In genomic region chr21:34152500-34152899, GRCh38 we compare ENCODE assay signal across 21 cellular contexts.
A peak's percentile ranks its signal among the peaks of the same experiment; 100 is the strongest.
DNase-seq lines count a peak whose midpoint lies in the region; ATAC-seq and TF ChIP-seq lines count a peak whose summit lies in the region.
"Had no signal": no experiment of that assay in that cellular context is flagged by ENCODE, and none has a peak within 500 bp of the region (broad histone marks: within the 10 kb centered on the region; RNA-seq: fewer than 3 reads in every experiment).

No MANE protein-coding gene starts in this region.

- no peaks in the 10 kb centered on the region for H3K9me3 ChIP-seq in ascending aorta
- H3K9me3 ChIP-seq: MG63 had no signal

- H3K4me3 Mint-ChIP-seq in activated T-cell treated with anti-CD3 and anti-CD28 coated beads, Interleukin-2, amount 50 U/mL, for 72 hours: peak overlapping the region in 1 of 2 donors; percentile 61
- no peak overlapping the region for H3K4me3 Mint-ChIP-seq in activated T-helper 17 cell treated with anti-CD3 and anti-CD28 coated beads, Interleukin-2, amount 50 U/mL, for 72 hours
- H3K4me3 Mint-ChIP-seq in stimulated activated naive CD8-positive, alpha-beta T cell treated with anti-CD3 and anti-CD28 coated beads, Interleukin-15, amount 100 ng/mL, for 72 hours: peak overlapping the region; percentile 8 to 18
- H3K4me3 Mint-ChIP-seq: CD8-positive, alpha-beta memory T cell had no signal

- H3K36me3 Mint-ChIP-seq in activated T-cell treated with anti-CD3 and anti-CD28 coated beads, Interleukin-2, amount 50 U/mL, for 72 hours (ENCODE audit: insufficient read depth in 2 of 2): peaks cover 3 to 21% of the 10 kb centered on the region in 2 donors
- H3K36me3 Mint-ChIP-seq in activated T-helper 17 cell treated with anti-CD3 and anti-CD28 coated beads, Interleukin-2, amount 50 U/mL, for 72 hours (ENCODE audit: low read depth): peaks cover 7% of the 10 kb centered on the region

- DNase-seq in activated T-cell treated with anti-CD3 and anti-CD28 coated beads, Interleukin-2, amount 50 U/mL, for 72 hours: peak in 1 of 2 donors; percentile 33
- DNase-seq in activated T-cell treated with anti-CD3 and anti-CD28 coated beads, Interleukin-2, amount 50 U/mL, for 1 hour: no peak
- DNase-seq in ascending aorta (ENCODE audit: low spot score in 2 of 2): peak in 1 of 2 donors; percentile 53
- peak in 1 of 2 donors; percentile 54 for DNase-seq in stimulated activated naive CD8-positive, alpha-beta T cell treated with anti-CD3 and anti-CD28 coated beads, Interleukin-15, amount 100 ng/mL, for 72 hours
- no peak for DNase-seq in foreskin fibroblast
- no peak for DNase-seq in 8988T
- DNase-seq: ACHN; C1 segment of cervical spinal cord; CD8-positive, alpha-beta memory T cell; DMS53; EL; GOT3; Kasumi-1; MG63; NCI-H1048; NCI-H1436; NCI-H2029; NCI-H2171; NCI-H526 had no signal

- no peaks in the 10 kb centered on the region for H3K36me3 ChIP-seq in ascending aorta

- H3K27ac Mint-ChIP-seq in activated T-cell treated with anti-CD3 and anti-CD28 coated beads, Interleukin-2, amount 50 U/mL, for 72 hours: peak overlapping the region; percentile 36
- H3K27ac Mint-ChIP-seq in activated T-helper 17 cell treated with anti-CD3 and anti-CD28 coated beads, Interleukin-2, amount 50 U/mL, for 72 hours: peak overlapping the region; percentile 36
- peak overlapping the region; percentile 84 to 92 for H3K27ac Mint-ChIP-seq in stimulated activated naive CD8-positive, alpha-beta T cell treated with anti-CD3 and anti-CD28 coated beads, Interleukin-15, amount 100 ng/mL, for 72 hours

- no peaks in the 10 kb centered on the region for H3K27me3 ChIP-seq in ascending aorta
- H3K27me3 ChIP-seq: MG63 had no signal

- no peaks in the 10 kb centered on the region for H3K27me3 Mint-ChIP-seq in activated T-cell treated with anti-CD3 and anti-CD28 coated beads, Interleukin-2, amount 50 U/mL, for 72 hours (ENCODE audit: low read depth)
- H3K27me3 Mint-ChIP-seq in activated T-helper 17 cell treated with anti-CD3 and anti-CD28 coated beads, Interleukin-2, amount 50 U/mL, for 72 hours: no peaks in the 10 kb centered on the region
- no peaks in the 10 kb centered on the region for H3K27me3 Mint-ChIP-seq in stimulated activated naive CD8-positive, alpha-beta T cell treated with anti-CD3 and anti-CD28 coated beads, Interleukin-15, amount 100 ng/mL, for 72 hours

- ATAC-seq in activated T-cell treated with anti-CD3 and anti-CD28 coated beads, Interleukin-2, amount 50 U/mL, for 72 hours (replicated peaks in 1 of 2): peak in 1 of 2 donors; percentile 9
- peak; percentile 53 for ATAC-seq in activated T-helper 17 cell treated with anti-CD3 and anti-CD28 coated beads, Interleukin-2, amount 50 U/mL, for 72 hours (replicated peaks)
- ATAC-seq in stimulated activated naive CD8-positive, alpha-beta T cell treated with anti-CD3 and anti-CD28 coated beads, Interleukin-15, amount 100 ng/mL, for 72 hours: peak; percentile 66
- ATAC-seq: GM12878 had no signal

- peaks cover 53% of the 10 kb centered on the region for H3K4me1 Mint-ChIP-seq in activated T-cell treated with anti-CD3 and anti-CD28 coated beads, Interleukin-2, amount 50 U/mL, for 72 hours (ENCODE audit: low read depth)
- H3K4me1 Mint-ChIP-seq in activated T-helper 17 cell treated with anti-CD3 and anti-CD28 coated beads, Interleukin-2, amount 50 U/mL, for 72 hours: peaks cover 16% of the 10 kb centered on the region
- H3K4me1 Mint-ChIP-seq in stimulated activated naive CD8-positive, alpha-beta T cell treated with anti-CD3 and anti-CD28 coated beads, Interleukin-15, amount 100 ng/mL, for 72 hours: peaks cover 60% of the 10 kb centered on the region

- H3K27ac ChIP-seq in ascending aorta: peak overlapping the region; percentile 46 to 71

- TF ChIP-seq CTCF in ascending aorta (IDR thresholded peaks at IDR 0.05) (no peak), foreskin fibroblast (IDR thresholded peaks at IDR 0.05; ENCODE audit: low read depth, low read length) (no peak)

- peaks cover 5 to 7% of the 10 kb centered on the region in 2 donors for H3K9me3 Mint-ChIP-seq in activated T-cell treated with anti-CD3 and anti-CD28 coated beads, Interleukin-2, amount 50 U/mL, for 72 hours
- peaks cover 5% of the 10 kb centered on the region for H3K9me3 Mint-ChIP-seq in activated T-helper 17 cell treated with anti-CD3 and anti-CD28 coated beads, Interleukin-2, amount 50 U/mL, for 72 hours
- peaks cover 11 to 14% of the 10 kb centered on the region in 2 donors for H3K9me3 Mint-ChIP-seq in stimulated activated naive CD8-positive, alpha-beta T cell treated with anti-CD3 and anti-CD28 coated beads, Interleukin-15, amount 100 ng/mL, for 72 hours

- no peak overlapping the region for H3K4me3 ChIP-seq in ascending aorta
- no peak overlapping the region for H3K4me3 ChIP-seq in foreskin fibroblast (ENCODE audit: low read depth in 1 of 2, low read length in 2 of 2)
- H3K4me3 ChIP-seq: GM12878, MG63 had no signal

- peaks cover 9 to 42% of the 10 kb centered on the region in 2 donors for H3K4me1 ChIP-seq in ascending aorta

- intact Hi-C loops in ascending aorta (cut with DNase I): no loop called here

Comparison
In these comparisons a context has a peak if more than half of its experiments do, and no peak if none do; other contexts are left out.
1. H3K27ac Mint-ChIP-seq: peak in every context shown above with its lines; median percentile 88 in stimulated activated naive CD8-positive, alpha-beta T cell treated with anti-CD3 and anti-CD28 coated beads, Interleukin-15, amount 100 ng/mL, for 72 hours; 36 in activated T-cell treated with anti-CD3 and anti-CD28 coated beads, Interleukin-2, amount 50 U/mL, for 72 hours; 36 in activated T-helper 17 cell treated with anti-CD3 and anti-CD28 coated beads, Interleukin-2, amount 50 U/mL, for 72 hours.